Comparison of ENCODE assay signal across 8 cellular contexts in genomic region chr19:4379383-4380253, GRCh38. TPM values are rescaled to one million over a fixed set of nuclear protein-coding genes. Genes with fewer than 3 reads are reported as not detected.
DNase-seq lines count a peak whose midpoint lies in the region; ATAC-seq, FAIRE-seq and TF ChIP-seq lines count a peak whose summit lies in the region.

No MANE protein-coding gene starts in this region.

- DNase-seq in NCI-H2196 (lab: John Stamatoyannopoulos, UW; ENCODE audit: unreplicated experiment) = peak; percentile 35
- peak; percentile 98 for DNase-seq in bronchial epithelial cell (ENCODE audit: low read depth)
- DNase-seq in iPS-NIHi11 (ENCODE audit: low spot score) = no peak
- DNase-seq in HCEC 1CT = no peak
- DNase-seq in NCI-H774 (lab: John Stamatoyannopoulos, UW) = no peak

- no peaks in the 10 kb centered on the region for H3K27me3 Mint-ChIP-seq in nephron (ENCODE audit: low read depth)

- TF ChIP-seq CTCF in GM12875 (IDR thresholded peaks at IDR 0.05; ENCODE audit: borderline replicate concordance, insufficient read depth, low read depth, low read length) (no peak), bronchial epithelial cell (IDR thresholded peaks at IDR 0.05; ENCODE audit: insufficient read depth, low read length, severe bottlenecking) (no peak), nephron (IDR thresholded peaks at IDR 0.05; ENCODE audit: unreplicated experiment in 3 of 3) (no peak)

- no peak for ATAC-seq in HG03175 (IDR thresholded peaks at IDR 0.05; ENCODE audit: unreplicated experiment)

- peaks cover 4% of the 10 kb centered on the region for H3K36me3 Mint-ChIP-seq in nephron (ENCODE audit: low read depth)

- peak overlapping the region; percentile 36 for H3K4me3 ChIP-seq in GM12875 (ENCODE audit: low read depth, low read length)
- H3K4me3 ChIP-seq in bronchial epithelial cell (ENCODE audit: low read depth, low read length) = no peak overlapping the region

- FAIRE-seq in bronchial epithelial cell (lab: Jason Lieb, UNC) = peak; percentile 95

- H3K27me3 ChIP-seq in bronchial epithelial cell (ENCODE audit: control insufficient read depth, insufficient read depth, low read length) = no peaks in the 10 kb centered on the region

- H3K4me3 Mint-ChIP-seq in nephron = peak overlapping the region in 1 of 3 experiments; percentile 23

- H3K27ac Mint-ChIP-seq in nephron = peak overlapping the region; percentile 56 to 69 (median 61)

- H3K9me3 Mint-ChIP-seq in nephron = no peaks in the 10 kb centered on the region

- peaks cover 43% of the 10 kb centered on the region for H3K4me1 Mint-ChIP-seq in nephron

- H3K36me3 ChIP-seq in bronchial epithelial cell (ENCODE audit: control insufficient read depth, insufficient read depth, low read length) = peaks cover 14% of the 10 kb centered on the region

RNA-seq across cellular contexts. Expression of gene SH3GL1, which starts 20.7 kb away (rescaled TPM):
- 23.4 and 55.3 TPM in 2 replicates for total RNA-seq in bronchial epithelial cell

RNA-seq across cellular contexts. Expression of gene CHAF1A, which starts 22.8 kb away (rescaled TPM):
- total RNA-seq in bronchial epithelial cell = 3.7 and 7.9 TPM in 2 replicates

RNA-seq across cellular contexts. Expression of gene MPND, which starts 36.3 kb away (rescaled TPM):
- 3.7 and 6.4 TPM in 2 replicates for total RNA-seq in bronchial epithelial cell

RNA-seq across cellular contexts. Expression of gene STAP2, which starts 41.0 kb away (rescaled TPM):
- total RNA-seq in bronchial epithelial cell = 83.2 and 132 TPM in 2 replicates

Comparison
In these comparisons a context has a peak if more than half of its experiments do, and no peak if none do; other contexts are left out.
1. DNase-seq: peak in NCI-H2196 (single experiment) and bronchial epithelial cell (single experiment); none in iPS-NIHi11 (single experiment), HCEC 1CT (single experiment) and NCI-H774 (single experiment).